Comparison of ENCODE assay signal across 7 cellular contexts in the genomic region with DNA sequence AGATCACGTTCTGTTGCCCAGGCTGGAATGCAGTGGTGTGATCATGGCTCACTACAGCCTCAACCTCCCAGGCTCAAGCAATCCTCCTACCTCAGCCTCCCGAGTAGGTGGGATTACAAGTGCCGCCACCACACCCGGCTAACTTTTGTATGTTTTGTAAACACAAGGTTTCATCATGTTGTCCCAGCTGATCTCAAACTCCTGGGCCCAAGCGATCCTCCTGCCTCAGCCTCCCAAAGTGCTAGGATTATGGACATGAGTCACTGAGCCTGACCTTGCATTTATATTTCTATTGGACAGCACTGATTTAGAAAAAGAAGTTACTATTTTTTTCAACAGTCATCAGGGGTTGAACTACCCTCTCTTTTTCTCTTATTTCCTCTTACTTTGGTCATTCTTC. TPM values are rescaled to one million over a fixed set of nuclear protein-coding genes. Genes with fewer than 3 reads are reported as not detected.
"Had no signal": no experiment of that assay in that cellular context is flagged by ENCODE, and none has a peak within 500 bp of the region (broad histone marks: within the 10 kb centered on the region; RNA-seq: fewer than 3 reads in every experiment).

No MANE protein-coding gene starts in this region.

RNA-seq across cellular contexts. Expression of gene FBN3, which starts 9.9 kb away (rescaled TPM):
- total RNA-seq: OCI-LY7, PC-9, Right ventricle myocardium superior, RPMI7951, SJSA1, SK-MEL-5 had no signal
- polyA plus RNA-seq: SK-N-SH had no signal

RNA-seq across cellular contexts. Expression of gene CERS4, which starts 49.8 kb away (rescaled TPM):
- total RNA-seq: SJSA1 had no signal
